ENCODE assay signal across 9 cellular contexts in the genomic region with DNA sequence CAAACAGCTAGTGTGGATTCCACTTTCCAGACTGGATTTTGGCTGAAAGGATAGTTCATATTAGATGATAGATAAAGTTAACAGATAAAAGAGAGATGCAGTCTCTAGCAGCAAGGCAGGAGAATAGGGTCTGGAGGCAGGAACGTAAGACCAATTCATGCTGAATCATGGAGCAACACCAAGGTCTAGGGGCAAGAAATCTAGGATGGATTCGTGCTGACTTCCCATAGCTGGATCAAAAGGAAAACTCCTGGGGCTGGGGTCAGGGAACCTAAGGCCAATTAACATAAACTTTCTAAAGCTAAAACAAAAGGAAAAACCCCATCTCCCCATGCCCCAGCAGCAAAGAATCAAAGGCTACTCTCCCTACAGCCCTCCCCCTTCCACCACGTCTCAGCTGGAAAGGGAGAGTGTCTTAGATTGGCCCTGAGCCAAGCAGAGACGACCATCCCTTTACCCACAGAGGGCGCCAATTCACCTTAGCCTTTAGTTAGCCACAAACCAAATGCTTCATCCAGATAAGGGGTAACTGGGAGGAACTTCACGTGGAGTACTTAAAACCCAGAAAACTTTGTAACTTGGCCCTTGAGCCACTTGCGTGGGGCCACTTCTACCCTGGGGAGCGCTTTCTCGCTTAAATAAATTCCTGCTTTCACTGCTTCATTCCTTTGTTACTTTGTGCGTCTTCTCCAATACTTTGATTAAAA. TPM values are rescaled to one million over a fixed set of nuclear protein-coding genes. Genes with fewer than 3 reads are reported as not detected.
DNase-seq lines count a peak whose midpoint lies in the region; FAIRE-seq and TF ChIP-seq lines count a peak whose summit lies in the region.
"Had no signal": no experiment of that assay in that cellular context is flagged by ENCODE, and none has a peak within 500 bp of the region (broad histone marks: within the 10 kb centered on the region; RNA-seq: fewer than 3 reads in every experiment).

No MANE protein-coding gene starts in this region.

- H3K79me2 ChIP-seq in endothelial cell of umbilical vein (ENCODE audit: control insufficient read depth, insufficient read depth, low read length) (no peaks in the 10 kb centered on the region), neural progenitor cell (ENCODE audit: low read depth) (no peaks in the 10 kb centered on the region)

- H3K4me3 Mint-ChIP-seq in neural progenitor cell (no peak overlapping the region), type B pancreatic cell (no peak overlapping the region)

- no TSS peak for BruUV-seq in endothelial cell of umbilical vein (replicated peaks; lab: Mats Ljungman, UMichigan)

- intact Hi-C loops in endothelial cell of umbilical vein (cut with micrococcal nuclease) = loop anchor here (1.0 kb wide), 1 partner anchor 40 kb away; no protein-coding TSS in a partner anchor

- H3K4me3 ChIP-seq in HEK293 (ENCODE audit: low read depth, low read length) = no peak overlapping the region
- no peak overlapping the region for H3K4me3 ChIP-seq in endothelial cell of umbilical vein (replicated peaks in 1 of 3; ENCODE audit: insufficient read depth in 1 of 3, low read depth in 1 of 3, low read length in 3 of 3)
- no peak overlapping the region for H3K4me3 ChIP-seq in neural progenitor cell
- H3K4me3 ChIP-seq: ovary had no signal

- CTCF ChIA-PET in HEK293 (lab: Yijun Ruan, JAX) = interaction anchor here (0.6 to 3.3 kb wide), 30 partner anchors 8 to 1603 kb away, joined by 3 to 26 read pairs (median 4); a partner anchor contains a TSS
- CTCF ChIA-PET in endothelial cell of umbilical vein (lab: Charles Lee) = interaction anchor here (0.7 to 2.1 kb wide), 8 partner anchors 9 to 102 kb away, joined by 3 to 6 read pairs (median 4); no protein-coding TSS in a partner anchor

- H3K9me3 ChIP-seq in HEK293 (ENCODE audit: control insufficient read depth, insufficient read depth, low read depth, low read length) = no peaks in the 10 kb centered on the region
- H3K9me3 ChIP-seq in endothelial cell of umbilical vein (replicated peaks; ENCODE audit: control insufficient read depth, insufficient read depth, low read length) = no peaks in the 10 kb centered on the region
- H3K9me3 ChIP-seq in neural progenitor cell (ENCODE audit: low read depth) = no peaks in the 10 kb centered on the region
- H3K9me3 ChIP-seq: ovary had no signal

- H4K20me1 ChIP-seq in endothelial cell of umbilical vein (replicated peaks; ENCODE audit: control insufficient read depth, extremely low read depth, insufficient read depth, low read length) = no peaks in the 10 kb centered on the region
- H4K20me1 ChIP-seq in neural progenitor cell (ENCODE audit: low read depth) = no peaks in the 10 kb centered on the region

- peaks cover 12% of the 10 kb centered on the region for H3K4me1 Mint-ChIP-seq in neural progenitor cell
- peaks cover 14% of the 10 kb centered on the region for H3K4me1 Mint-ChIP-seq in type B pancreatic cell (ENCODE audit: unreplicated experiment)

- dilution Hi-C loops in endothelial cell of umbilical vein (cut with MboI; ENCODE audit: extremely low pct_ligation_motif_present, low sequenced_read_pairs) = no loop called here

- H3K27me3 Mint-ChIP-seq in neural progenitor cell (ENCODE audit: insufficient read depth, low read depth) (peaks cover 10% of the 10 kb centered on the region), type B pancreatic cell (peaks cover 31% of the 10 kb centered on the region)

- H2AFZ ChIP-seq in endothelial cell of umbilical vein (ENCODE audit: low read depth, low read length) (no peak overlapping the region), neural progenitor cell (replicated peaks) (peak overlapping the region; percentile 90)

- H3K27ac ChIP-seq in HEK293 (ENCODE audit: extremely low read depth, low read depth, low read length) (no peak overlapping the region), endothelial cell of umbilical vein (ENCODE audit: insufficient read depth, low read depth, low read length) (no peak overlapping the region), neural progenitor cell (no peak overlapping the region)
- H3K27ac ChIP-seq: ovary had no signal

- POLR2A ChIA-PET in HEK293 (lab: Yijun Ruan, JAX) (interaction anchor here (1.1 to 1.3 kb wide), 2 partner anchors 42 to 207 kb away, joined by 3 to 5 read pairs; a partner anchor contains a TSS), endothelial cell of umbilical vein (lab: Charles Lee) (no interaction called here)

- no peaks in the 10 kb centered on the region for H3K4me1 ChIP-seq in HEK293 (ENCODE audit: control insufficient read depth, insufficient read depth, low read length)
- H3K4me1 ChIP-seq in endothelial cell of umbilical vein (ENCODE audit: control insufficient read depth, extremely low read depth, insufficient read depth, low read length) = no peaks in the 10 kb centered on the region
- H3K4me1 ChIP-seq in neural progenitor cell = no peaks in the 10 kb centered on the region

- H3K9ac ChIP-seq in endothelial cell of umbilical vein (replicated peaks; ENCODE audit: extremely low read depth, insufficient read depth, low read length) (no peak overlapping the region), neural progenitor cell (no peak overlapping the region)

- H3K36me3 Mint-ChIP-seq in neural progenitor cell = no peaks in the 10 kb centered on the region
- H3K36me3 Mint-ChIP-seq in type B pancreatic cell = peaks cover 3% of the 10 kb centered on the region

- H3K27me3 ChIP-seq in endothelial cell of umbilical vein (ENCODE audit: control insufficient read depth in 2 of 2, insufficient read depth in 2 of 2, low read length in 2 of 2) (peaks cover 0 to 2% of the 10 kb centered on the region in 2 experiments), neural progenitor cell (no peaks in the 10 kb centered on the region)
- H3K27me3 ChIP-seq: ovary had no signal

- H3K36me3 ChIP-seq in HEK293 (ENCODE audit: control insufficient read depth in 2 of 2, insufficient read depth in 1 of 2, low read length in 2 of 2) (no peaks in the 10 kb centered on the region), endothelial cell of umbilical vein (ENCODE audit: control insufficient read depth in 2 of 2, extremely low read depth in 1 of 2, insufficient read depth in 2 of 2, low read length in 2 of 2) (no peaks in the 10 kb centered on the region), neural progenitor cell (no peaks in the 10 kb centered on the region)
- H3K36me3 ChIP-seq: ovary had no signal

- peak; percentile 63 for FAIRE-seq in endothelial cell of umbilical vein (lab: Jason Lieb, UNC)

- TF ChIP-seq POLR2A in endothelial cell of umbilical vein (IDR thresholded peaks at IDR 0.05; ENCODE audit: low read depth, low read length) = no peak

- H3K9me1 ChIP-seq in endothelial cell of umbilical vein (replicated peaks; ENCODE audit: control insufficient read depth, extremely low read depth, insufficient read depth, low read length) = no peaks in the 10 kb centered on the region

- H3K4me2 ChIP-seq in endothelial cell of umbilical vein (ENCODE audit: insufficient read depth, low read length) (no peak overlapping the region), neural progenitor cell (no peak overlapping the region)

- TF ChIP-seq CTCF in HEK293 (tag by site-specific recombination; IDR thresholded peaks at IDR 0.05) (peak; percentile 73), endothelial cell of umbilical vein (IDR thresholded peaks at IDR 0.05; ENCODE audit: extremely low read depth in 1 of 2, insufficient read depth in 1 of 2, low read depth in 1 of 2, low read length in 2 of 2) (peak; percentile 38 to 76), neural progenitor cell (IDR thresholded peaks at IDR 0.05) (peak; percentile 71), type B pancreatic cell (conservative IDR thresholded peaks at IDR 0.05) (peak; percentile 74)

- no peak overlapping the region for H3K27ac Mint-ChIP-seq in neural progenitor cell
- peak overlapping the region; percentile 22 for H3K27ac Mint-ChIP-seq in type B pancreatic cell

- peak; percentile 52 for DNase-seq in Ammon's horn (ENCODE audit: low spot score)
- DNase-seq in NCI-H748 (lab: John Stamatoyannopoulos, UW; ENCODE audit: unreplicated experiment) = peak; percentile 90
- peak; percentile 17 to 58 for DNase-seq in activated CD4-positive, alpha-beta T cell treated with anti-CD3 and anti-CD28 coated beads, Interleukin-2, amount 50 U/mL, for 24 hours (ENCODE audit: low read depth in 1 of 2, low spot score in 1 of 2)
- DNase-seq in endothelial cell of umbilical vein (ENCODE audit: low read depth, low spot score) = peak; percentile 69
- DNase-seq in neural progenitor cell (ENCODE audit: low spot score) = peak; percentile 83
- no peak for DNase-seq in type B pancreatic cell (ENCODE audit: extremely low spot score, unreplicated experiment)
- DNase-seq in GM03348 (ENCODE audit: low spot score) = no peak

- H3K9me3 Mint-ChIP-seq in neural progenitor cell = peaks cover 3% of the 10 kb centered on the region
- peaks cover 7% of the 10 kb centered on the region for H3K9me3 Mint-ChIP-seq in type B pancreatic cell

- H3F3A ChIP-seq in neural progenitor cell (ENCODE audit: low read depth) = no peaks in the 10 kb centered on the region

RNA-seq across cellular contexts. Expression of a gene that starts 7.6 kb away (rescaled TPM):
- total RNA-seq in endothelial cell of umbilical vein = not detected in 2 replicates
- not detected in 2 replicates for polyA plus RNA-seq in endothelial cell of umbilical vein
- not detected in 2 replicates for polyA plus RNA-seq in endothelial cell of umbilical vein (2011; cell fraction: cytosol; rRNA removed)
- not detected in 2 replicates for polyA plus RNA-seq in endothelial cell of umbilical vein (2011; cell fraction: nucleus; rRNA removed)
- polyA plus RNA-seq in endothelial cell of umbilical vein (2012) = not detected in 2 replicates
- not detected in 2 replicates for polyA minus RNA-seq in endothelial cell of umbilical vein
- polyA minus RNA-seq in endothelial cell of umbilical vein (2011; cell fraction: cytosol; rRNA and poly(A)+ RNA removed) = not detected
- polyA minus RNA-seq in endothelial cell of umbilical vein (2011; cell fraction: nucleus; rRNA and poly(A)+ RNA removed) = not detected in 2 replicates
- not detected in 2 replicates for total RNA-seq in neural progenitor cell (ENCODE audit: low replicate concordance)
- total RNA-seq in type B pancreatic cell (ENCODE audit: low replicate concordance) = not detected in 2 replicates

RNA-seq across cellular contexts. Expression of a gene that starts 50.7 kb away (rescaled TPM):
- total RNA-seq in endothelial cell of umbilical vein = not detected in 2 replicates
- not detected in 2 replicates for polyA plus RNA-seq in endothelial cell of umbilical vein
- not detected in 2 replicates for polyA plus RNA-seq in endothelial cell of umbilical vein (2011; cell fraction: cytosol; rRNA removed)
- polyA plus RNA-seq in endothelial cell of umbilical vein (2011; cell fraction: nucleus; rRNA removed) = not detected in 2 replicates
- not detected in 2 replicates for polyA plus RNA-seq in endothelial cell of umbilical vein (2012)
- not detected in 2 replicates for polyA minus RNA-seq in endothelial cell of umbilical vein
- not detected for polyA minus RNA-seq in endothelial cell of umbilical vein (2011; cell fraction: cytosol; rRNA and poly(A)+ RNA removed)
- not detected in 2 replicates for polyA minus RNA-seq in endothelial cell of umbilical vein (2011; cell fraction: nucleus; rRNA and poly(A)+ RNA removed)
- total RNA-seq in neural progenitor cell (ENCODE audit: low replicate concordance) = not detected in 2 replicates
- total RNA-seq in type B pancreatic cell (ENCODE audit: low replicate concordance) = not detected in 2 replicates
- total RNA-seq: ovary had no signal
- polyA plus RNA-seq: ovary had no signal

RNA-seq across cellular contexts. Expression of a gene that starts 56.6 kb away (rescaled TPM):
- not detected in 2 replicates for total RNA-seq in endothelial cell of umbilical vein
- not detected in 2 replicates for polyA plus RNA-seq in endothelial cell of umbilical vein
- polyA plus RNA-seq in endothelial cell of umbilical vein (2011; cell fraction: cytosol; rRNA removed) = not detected in 2 replicates
- polyA plus RNA-seq in endothelial cell of umbilical vein (2011; cell fraction: nucleus; rRNA removed) = not detected in 2 replicates
- polyA plus RNA-seq in endothelial cell of umbilical vein (2012) = not detected in 2 replicates
- polyA minus RNA-seq in endothelial cell of umbilical vein = not detected in 2 replicates
- polyA minus RNA-seq in endothelial cell of umbilical vein (2011; cell fraction: cytosol; rRNA and poly(A)+ RNA removed) = not detected
- not detected in 2 replicates for polyA minus RNA-seq in endothelial cell of umbilical vein (2011; cell fraction: nucleus; rRNA and poly(A)+ RNA removed)
- total RNA-seq in neural progenitor cell (ENCODE audit: low replicate concordance) = not detected in 2 replicates
- not detected in 2 replicates for total RNA-seq in type B pancreatic cell (ENCODE audit: low replicate concordance)
- total RNA-seq: ovary had no signal
- polyA plus RNA-seq: ovary had no signal

Comparison
In these comparisons a context has a peak if more than half of its experiments do, and no peak if none do; other contexts are left out.
1. DNase-seq: peak in Ammon's horn (single experiment), NCI-H748 (single experiment), activated CD4-positive, alpha-beta T cell treated with anti-CD3 and anti-CD28 coated beads, Interleukin-2, amount 50 U/mL, for 24 hours (2 of 2), endothelial cell of umbilical vein (single experiment) and neural progenitor cell (single experiment); none in type B pancreatic cell (single experiment) and GM03348 (single experiment).
2. Peak in every context shown above with its lines, with median percentiles within 50 percentile points of each other: CTCF ChIP-seq.